16 cellular contexts compared by ENCODE assay signal in genomic region chr5:143433680-143434079, GRCh38. TPM values are rescaled to one million over a fixed set of nuclear protein-coding genes. Genes with fewer than 3 reads are reported as not detected.
DNase-seq lines count a peak whose midpoint lies in the region; ATAC-seq and TF ChIP-seq lines count a peak whose summit lies in the region.
"Had no signal": no experiment of that assay in that cellular context is flagged by ENCODE, and none has a peak within 500 bp of the region (broad histone marks: within the 10 kb centered on the region; RNA-seq: fewer than 3 reads in every experiment).

No MANE protein-coding gene starts in this region.

- H3K36me3 ChIP-seq in OCI-LY3 (replicated peaks; ENCODE audit: low read depth, low read length) (no peaks in the 10 kb centered on the region), upper lobe of right lung (no peaks in the 10 kb centered on the region)
- H3K36me3 ChIP-seq: BE2C, heart left ventricle had no signal

- intact Hi-C loops in upper lobe of right lung (cut with DNase I) = no loop called here

- no peak for ATAC-seq in stimulated activated naive CD8-positive, alpha-beta T cell treated with anti-CD3 and anti-CD28 coated beads, Interleukin-15, Interleukin-2, amounts not matched to agents 100 U/mL and 50 U/mL, for 24 hours
- ATAC-seq in central memory CD8-positive, alpha-beta T cell (replicated peaks; ENCODE audit: extremely low read depth, poor library complexity, severe bottlenecking) = no peak
- ATAC-seq in upper lobe of right lung (no peak), GM21723 (IDR thresholded peaks at IDR 0.05; ENCODE audit: unreplicated experiment) (no peak)
- ATAC-seq: heart left ventricle, PC-3 had no signal

- peak overlapping the region; percentile 75 for H3K9ac ChIP-seq in OCI-LY3 (ENCODE audit: low read length)

- DNase-seq in stimulated activated naive CD8-positive, alpha-beta T cell treated with anti-CD3 and anti-CD28 coated beads, Interleukin-15, Interleukin-2, amounts not matched to agents 100 U/mL and 50 U/mL, for 24 hours = no peak
- no peak for DNase-seq in central memory CD8-positive, alpha-beta T cell (ENCODE audit: low spot score in 2 of 2)
- DNase-seq in upper lobe of right lung (no peak), NCI-H526 (lab: John Stamatoyannopoulos, UW) (no peak), HPDE6-E6E7 (ENCODE audit: extremely low spot score) (no peak)
- DNase-seq: BE2C; erythroblast; GF-D8; heart left ventricle; NCI-H1092 treated with DMSO at 0.1 percent for 48 hours; NCI-H226; PC-3; stimulated activated CD8-positive, alpha-beta memory T cell treated with anti-CD3 and anti-CD28 coated beads, Interleukin-4, amount 100 ng/mL, for 48 hours had no signal

- H3K27ac ChIP-seq in OCI-LY3 (ENCODE audit: low read length) = peak overlapping the region; percentile 98
- H3K27ac ChIP-seq in upper lobe of right lung = no peak overlapping the region

- H3K4me3 ChIP-seq in OCI-LY3 (ENCODE audit: low read length) (peak overlapping the region; percentile 74), upper lobe of right lung (peak overlapping the region; percentile 30)

- H3K27me3 Mint-ChIP-seq in stimulated activated naive CD8-positive, alpha-beta T cell treated with anti-CD3 and anti-CD28 coated beads, Interleukin-15, Interleukin-2, amounts not matched to agents 100 ng/mL and 50 ng/mL, for 24 hours = no peaks in the 10 kb centered on the region
- no peaks in the 10 kb centered on the region for H3K27me3 Mint-ChIP-seq in central memory CD8-positive, alpha-beta T cell

- H3K4me1 ChIP-seq in OCI-LY3 (ENCODE audit: low read length) (peaks cover 68% of the 10 kb centered on the region), upper lobe of right lung (peaks cover 16% of the 10 kb centered on the region)
- H3K4me1 ChIP-seq: BE2C had no signal

- TF ChIP-seq CTCF in OCI-LY3 (IDR thresholded peaks at IDR 0.05; ENCODE audit: low read depth, low read length) (no peak), upper lobe of right lung (IDR thresholded peaks at IDR 0.05) (no peak)

- no peaks in the 10 kb centered on the region for H3K36me3 Mint-ChIP-seq in stimulated activated naive CD8-positive, alpha-beta T cell treated with anti-CD3 and anti-CD28 coated beads, Interleukin-15, Interleukin-2, amounts not matched to agents 100 ng/mL and 50 ng/mL, for 24 hours (ENCODE audit: low read depth)
- H3K36me3 Mint-ChIP-seq in central memory CD8-positive, alpha-beta T cell (ENCODE audit: insufficient read depth) = peaks cover 8% of the 10 kb centered on the region

- H3K27me3 ChIP-seq in OCI-LY3 (ENCODE audit: low read depth, low read length) (no peaks in the 10 kb centered on the region), upper lobe of right lung (no peaks in the 10 kb centered on the region)
- H3K27me3 ChIP-seq: heart left ventricle had no signal

- H3K4me1 Mint-ChIP-seq in stimulated activated naive CD8-positive, alpha-beta T cell treated with anti-CD3 and anti-CD28 coated beads, Interleukin-15, Interleukin-2, amounts not matched to agents 100 ng/mL and 50 ng/mL, for 24 hours (ENCODE audit: low read depth) = peaks cover 85% of the 10 kb centered on the region
- H3K4me1 Mint-ChIP-seq in central memory CD8-positive, alpha-beta T cell = peaks cover 48% of the 10 kb centered on the region

- H3K9me3 ChIP-seq in OCI-LY3 (ENCODE audit: insufficient read depth, low read length) = no peaks in the 10 kb centered on the region
- H3K9me3 ChIP-seq in upper lobe of right lung = no peaks in the 10 kb centered on the region
- H3K9me3 ChIP-seq: BE2C, heart left ventricle had no signal

- H3K79me2 ChIP-seq in OCI-LY3 (ENCODE audit: low read length) = peaks cover 26% of the 10 kb centered on the region

- peak overlapping the region; percentile 64 for H3K27ac Mint-ChIP-seq in stimulated activated naive CD8-positive, alpha-beta T cell treated with anti-CD3 and anti-CD28 coated beads, Interleukin-15, Interleukin-2, amounts not matched to agents 100 ng/mL and 50 ng/mL, for 24 hours
- peak overlapping the region; percentile 89 for H3K27ac Mint-ChIP-seq in central memory CD8-positive, alpha-beta T cell (ENCODE audit: low read depth)

- H3K4me3 Mint-ChIP-seq in stimulated activated naive CD8-positive, alpha-beta T cell treated with anti-CD3 and anti-CD28 coated beads, Interleukin-15, Interleukin-2, amounts not matched to agents 100 ng/mL and 50 ng/mL, for 24 hours = peak overlapping the region; percentile 89
- peak overlapping the region; percentile 84 for H3K4me3 Mint-ChIP-seq in central memory CD8-positive, alpha-beta T cell

- no peak overlapping the region; the same call in 1 of the 2 replicates for H2AFZ ChIP-seq in OCI-LY3 (ENCODE audit: low read depth, low read length)

- H4K20me1 ChIP-seq in OCI-LY3 (ENCODE audit: insufficient read depth, low read length) = no peaks in the 10 kb centered on the region; the same call in 1 of the 2 replicates

- H3K9me3 Mint-ChIP-seq in stimulated activated naive CD8-positive, alpha-beta T cell treated with anti-CD3 and anti-CD28 coated beads, Interleukin-15, Interleukin-2, amounts not matched to agents 100 ng/mL and 50 ng/mL, for 24 hours = no peaks in the 10 kb centered on the region
- no peaks in the 10 kb centered on the region for H3K9me3 Mint-ChIP-seq in central memory CD8-positive, alpha-beta T cell

- peak overlapping the region; percentile 90 for H3K4me2 ChIP-seq in OCI-LY3 (ENCODE audit: low read length)

RNA-seq across cellular contexts. Expression of gene NR3C1, which starts 30.2 kb away (rescaled TPM):
- 101 TPM for total RNA-seq in upper lobe of right lung
